In the genomic region with DNA sequence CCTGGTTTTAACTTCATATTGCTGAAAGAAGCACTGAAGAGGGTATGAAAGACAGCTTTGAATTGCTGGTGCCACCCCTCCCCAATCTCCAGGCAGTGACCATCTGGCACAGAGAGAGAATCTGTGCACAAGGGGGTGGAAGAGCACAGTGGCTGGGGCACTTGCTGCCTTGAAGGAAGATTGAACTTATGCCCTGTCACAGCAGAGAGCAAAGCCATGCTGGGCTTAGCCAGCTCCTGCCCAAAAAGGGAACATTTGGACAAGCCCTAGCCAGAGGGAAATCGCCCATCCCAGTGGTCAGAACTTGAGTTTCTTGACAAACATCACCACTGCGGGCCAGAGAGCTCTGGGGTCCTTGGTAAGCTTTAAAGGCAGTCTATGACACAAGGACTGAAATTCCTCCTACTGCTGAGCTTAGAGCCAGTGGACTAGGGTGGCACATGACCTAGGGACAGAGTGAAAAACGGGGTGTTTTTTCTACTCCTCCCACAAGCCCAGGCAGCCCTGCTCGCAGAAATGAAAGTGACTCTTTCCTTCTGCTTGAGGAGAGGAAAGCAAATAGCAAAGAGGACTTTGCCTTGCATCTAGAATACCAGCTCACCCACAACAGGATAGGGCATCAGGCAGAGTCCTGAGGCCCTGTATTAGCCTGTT, we compare ENCODE assay signal across 15 cellular contexts.
"Had no signal": no experiment of that assay in that cellular context is flagged by ENCODE, and none has a peak within 500 bp of the region (broad histone marks: within the 10 kb centered on the region; RNA-seq: fewer than 3 reads in every experiment).

No MANE protein-coding gene starts in this region.

- H3K4me3 ChIP-seq: heart left ventricle, ovary had no signal

- H3K27ac ChIP-seq: foreskin keratinocyte, heart left ventricle, ovary, VCaP had no signal

- ATAC-seq: activated CD8-positive, alpha-beta T cell treated with anti-CD3 and anti-CD28 coated beads, Interleukin-2, amount 10 ng/mL, durations not matched to agents 7 days and 5 days; activated naive CD8-positive, alpha-beta T cell treated with anti-CD3 and anti-CD28 coated beads, Interleukin-2, amount 50 U/mL, for 24 hours; foreskin keratinocyte; left lobe of liver; stimulated activated naive B cell treated with anti-CD40 and anti-IgM and Interleukin-4, amounts not matched to agents 10 μg/mL and 1 μg/mL and 100 μg/mL, for 72 hours; T-cell had no signal

- DNase-seq: activated CD4-positive, alpha-beta T cell treated with anti-CD3 and anti-CD28 coated beads for 4 hours; activated CD8-positive, alpha-beta T cell treated with anti-CD3 and anti-CD28 coated beads, Interleukin-2, amount 10 ng/mL, durations not matched to agents 7 days and 5 days; activated naive CD4-positive, alpha-beta T cell; activated naive CD8-positive, alpha-beta T cell treated with anti-CD3 and anti-CD28 coated beads, Interleukin-2, amount 50 U/mL, for 24 hours; foreskin keratinocyte; mesenchymal stem cell; ovary; retina; stimulated activated CD4-positive, alpha-beta T cell treated with anti-CD3 and anti-CD28 coated beads, Interleukin-1b, Interleukin-23, amount 100 ng/mL, for 48 hours; stimulated activated naive B cell treated with anti-CD40 and anti-IgM and Interleukin-4, amounts not matched to agents 10 μg/mL and 1 μg/mL and 100 μg/mL, for 72 hours; T-cell; T1000 had no signal
